In the genomic region with DNA sequence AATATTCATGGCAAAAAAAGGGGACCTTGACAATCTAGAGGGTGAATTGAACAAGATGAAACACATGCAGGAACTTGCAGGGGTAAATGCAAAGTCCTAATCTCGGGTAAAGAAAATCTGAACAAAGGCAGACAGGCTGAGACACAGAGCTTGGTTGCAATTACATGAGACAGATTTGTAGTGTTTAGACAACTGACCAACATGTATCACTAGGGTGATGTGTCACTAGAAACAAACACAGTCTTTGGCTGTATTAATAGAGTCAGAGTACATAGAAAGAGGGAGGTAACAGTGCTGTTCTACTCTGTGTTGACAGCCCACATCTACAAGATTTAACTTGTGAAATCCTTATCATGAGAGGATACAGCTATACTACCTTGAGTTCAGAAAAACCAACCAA, we compare ENCODE assay signal across 34 cellular contexts.
"Had no signal": no experiment of that assay in that cellular context is flagged by ENCODE, and none has a peak within 500 bp of the region (broad histone marks: within the 10 kb centered on the region; RNA-seq: fewer than 3 reads in every experiment).

No MANE protein-coding gene starts in this region.

- H3K36me3 ChIP-seq: MG63 had no signal

- H3K4me3 ChIP-seq: MG63 had no signal

- H3K27ac ChIP-seq: KMS-11 had no signal

- DNase-seq: Karpas-422, Kasumi-1, KG1, MG63, MM.1S, MV-4-11, NCI-H1048, NCI-H1092, NCI-H1092 treated with DMSO at 0.1 percent for 48 hours, NCI-H1105, NCI-H1105 treated with DMSO at 0.1 percent for 48 hours, NCI-H1417, NCI-H1417 treated with DMSO at 0.1 percent for 48 hours, NCI-H1436, NCI-H1436 treated with DMSO at 0.1 percent for 48 hours, NCI-H146, NCI-H1694, NCI-H1694 treated with DMSO at 0.1 percent for 48 hours, NCI-H187, NCI-H187 treated with DMSO at 0.1 percent for 48 hours, NCI-H1930, NCI-H2029, NCI-H2029 treated with DMSO at 0.1 percent for 48 hours, NCI-H2081, NCI-H2107, NCI-H2171, NCI-H2171 treated with DMSO at 0.1 percent for 48 hours, NCI-H2227 treated with DMSO at 0.1 percent for 48 hours, NCI-H226, NCI-H345, NCI-H446, NCI-H446 treated with DMSO at 0.1 percent for 48 hours, NCI-H510A had no signal
